1 cellular context compared by ENCODE assay signal in the genomic region with DNA sequence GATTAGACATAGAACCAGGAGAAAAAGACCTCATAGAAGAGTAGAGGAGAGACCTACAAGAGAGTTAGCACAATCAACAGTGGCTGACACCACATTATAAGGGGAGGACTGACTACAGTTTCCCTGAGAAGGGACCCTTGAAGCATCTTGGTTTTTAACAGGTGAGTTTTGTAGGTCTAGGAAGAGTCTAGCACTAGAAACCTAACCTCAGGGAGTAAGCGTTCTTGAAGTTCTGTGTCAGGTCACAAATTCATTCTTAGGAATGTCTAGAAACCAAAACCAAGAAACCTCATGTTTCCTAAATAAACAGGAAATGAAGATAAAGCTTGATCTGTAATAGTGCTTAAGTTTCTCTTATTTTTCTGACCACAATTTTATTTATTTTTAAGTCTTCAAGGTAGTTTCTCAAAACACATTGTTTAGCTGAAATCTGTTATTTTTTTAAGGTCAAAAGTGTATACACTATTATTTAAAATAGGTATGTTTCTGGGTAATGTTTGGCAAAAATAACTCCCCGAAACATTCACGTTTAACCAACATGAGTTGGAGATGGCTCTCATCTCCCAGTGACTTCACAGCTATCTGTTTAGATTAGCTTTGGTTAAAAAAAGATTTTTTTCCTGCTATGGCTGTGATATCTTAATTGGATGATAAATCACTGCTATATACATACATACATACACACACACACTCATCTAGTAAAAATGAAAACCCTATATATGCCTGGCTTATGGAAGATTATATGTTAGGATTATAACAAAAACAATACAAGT.
TF ChIP-seq lines count a peak whose summit lies in the region.

No MANE protein-coding gene starts in this region.

TF ChIP-seq in WTC11, 78 proteins besides CTCF, POLR2A, EP300 and RAD21 (continued from another document):
- TF ChIP-seq, protein P1, sequence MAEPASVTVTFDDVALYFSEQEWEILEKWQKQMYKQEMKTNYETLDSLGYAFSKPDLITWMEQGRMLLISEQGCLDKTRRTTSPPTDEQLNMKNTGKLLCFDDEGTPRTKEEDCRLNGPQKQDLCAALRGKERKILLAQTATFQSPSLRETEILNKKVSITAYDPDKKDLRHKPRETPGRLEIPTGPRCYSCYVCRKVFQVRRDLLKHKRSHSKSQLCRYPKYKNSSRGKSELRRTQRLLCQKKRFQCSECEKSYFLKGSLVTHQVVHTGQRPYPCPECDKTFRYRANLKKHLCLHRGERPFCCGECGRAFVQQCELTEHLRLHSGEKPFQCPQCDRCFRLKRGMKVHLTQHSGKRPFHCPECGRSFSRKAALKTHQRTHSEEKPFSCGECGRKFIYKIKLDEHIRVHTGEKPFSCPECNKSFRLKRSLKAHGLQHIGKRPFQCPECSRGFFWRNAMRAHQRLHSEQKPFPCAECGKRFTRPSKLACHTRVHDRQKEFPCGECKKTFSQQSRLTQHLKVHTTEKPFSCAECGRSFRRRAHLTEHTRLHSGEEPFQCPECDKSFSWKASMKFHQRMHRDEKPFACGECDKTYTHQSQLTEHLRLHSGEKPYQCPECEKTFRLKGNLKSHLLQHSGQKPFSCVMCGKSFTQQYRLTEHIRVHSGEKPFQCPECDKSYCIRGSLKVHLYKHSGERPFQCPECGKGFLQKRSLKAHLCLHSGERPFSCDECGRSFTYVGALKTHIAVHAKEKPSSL (CRISPR knock-in tag; conservative IDR thresholded peaks at IDR 0.05): no peak
- TF ChIP-seq KAT7 (CRISPR knock-in tag; IDR thresholded peaks at IDR 0.05; ENCODE audit: borderline replicate concordance): no peak
- TF ChIP-seq FOXK1 (CRISPR knock-in tag; IDR thresholded peaks at IDR 0.05): no peak
- no peak for TF ChIP-seq CBFB (CRISPR knock-in tag; IDR thresholded peaks at IDR 0.05; ENCODE audit: low read depth)
- no peak for TF ChIP-seq ZNF416 (CRISPR knock-in tag; IDR thresholded peaks at IDR 0.05)
- TF ChIP-seq IRF1 (CRISPR knock-in tag; IDR thresholded peaks at IDR 0.05): no peak
- TF ChIP-seq NR2C2 (CRISPR knock-in tag; IDR thresholded peaks at IDR 0.05): no peak
- TF ChIP-seq FOXP1 (CRISPR knock-in tag; IDR thresholded peaks at IDR 0.05; ENCODE audit: borderline replicate concordance): no peak
